Comparison of ENCODE assay signal across 8 cellular contexts in genomic region chr6:27177454-27178000, GRCh38.
A peak's percentile ranks its signal among the peaks of the same experiment; 100 is the strongest.
DNase-seq lines count a peak whose midpoint lies in the region; ATAC-seq and TF ChIP-seq lines count a peak whose summit lies in the region.

No MANE protein-coding gene starts in this region.

- H3K9me3 ChIP-seq in DND-41 (ENCODE audit: insufficient read depth, low read length, severe bottlenecking) = no peaks in the 10 kb centered on the region
- no peaks in the 10 kb centered on the region for H3K9me3 ChIP-seq in RWPE2 (ENCODE audit: severe bottlenecking)
- H3K9me3 ChIP-seq in gastroesophageal sphincter = no peaks in the 10 kb centered on the region
- H3K9me3 ChIP-seq in neutrophil = no peaks in the 10 kb centered on the region
- no peaks in the 10 kb centered on the region for H3K9me3 ChIP-seq in thoracic aorta

- H3K36me3 ChIP-seq in DND-41 (ENCODE audit: insufficient read depth, low read length) = no peaks in the 10 kb centered on the region; the same call in 1 of the 2 replicates
- H3K36me3 ChIP-seq in RWPE2 (ENCODE audit: low read depth) = no peaks in the 10 kb centered on the region
- H3K36me3 ChIP-seq in gastroesophageal sphincter = no peaks in the 10 kb centered on the region
- no peaks in the 10 kb centered on the region for H3K36me3 ChIP-seq in neutrophil
- no peaks in the 10 kb centered on the region for H3K36me3 ChIP-seq in thoracic aorta

- H3K4me2 ChIP-seq in DND-41 (ENCODE audit: insufficient read depth, low read length) = peak overlapping the region; percentile 74

- WGBS in gastroesophageal sphincter (ENCODE audit: low coverage in 1 of 2), 2 donors = 0 to 2% methylated on average over 6 to 9 of the region's 30 CpGs

- no peaks in the 10 kb centered on the region for H3K79me2 ChIP-seq in DND-41 (ENCODE audit: insufficient read depth, low read length)

- H4K20me1 ChIP-seq in DND-41 (ENCODE audit: insufficient read depth, low read length) = no peaks in the 10 kb centered on the region

- H3K27ac ChIP-seq in DND-41 (ENCODE audit: low read length) (peak overlapping the region; percentile 89), RWPE2 (ENCODE audit: poor library complexity, severe bottlenecking) (peak overlapping the region; percentile 68), gastroesophageal sphincter (peak overlapping the region; percentile 58 to 85 (median 81)), neutrophil (peak overlapping the region; percentile 43), thoracic aorta (peak overlapping the region; percentile 79 to 82)

- H2AFZ ChIP-seq in DND-41 (ENCODE audit: low read depth, low read length) = peak overlapping the region; percentile 81

- no peak for TF ChIP-seq POLR2A in gastroesophageal sphincter (IDR thresholded peaks at IDR 0.05)

- DNase-seq in DND-41 = peak; percentile 82
- DNase-seq in Jurkat, Clone E6-1 (ENCODE audit: low read depth, low spot score) = peak; percentile 67
- peak; percentile 84 for DNase-seq in RWPE2 (ENCODE audit: low spot score)
- peak; percentile 14 to 61 (median 38) for DNase-seq in activated naive CD4-positive, alpha-beta T cell (lab: John Stamatoyannopoulos, UW)
- DNase-seq in thoracic aorta (ENCODE audit: low spot score) = peak; percentile 49

- peak; percentile 69 for TF ChIP-seq CTCF in DND-41 (IDR thresholded peaks at IDR 0.05; ENCODE audit: borderline replicate concordance, extremely low read depth, low read length, poor library complexity, severe bottlenecking)
- TF ChIP-seq CTCF in RWPE2 (IDR thresholded peaks at IDR 0.05; ENCODE audit: poor library complexity, severe bottlenecking) = peak; percentile 69
- TF ChIP-seq CTCF in gastroesophageal sphincter (IDR thresholded peaks at IDR 0.05) = peak in 3 of 4 experiments; percentile 46 to 55 (median 50)
- TF ChIP-seq CTCF in neutrophil (IDR thresholded peaks at IDR 0.05) = no peak
- TF ChIP-seq CTCF in thoracic aorta (IDR thresholded peaks at IDR 0.05) = peak; percentile 39

- peak overlapping the region; percentile 84 for H3K9ac ChIP-seq in DND-41 (ENCODE audit: low read depth, low read length)

- ATAC-seq in DND-41 (ENCODE audit: insufficient read depth, low read depth) (peak; percentile 75), GM21576 (IDR thresholded peaks at IDR 0.05; ENCODE audit: unreplicated experiment) (peak; percentile 61), RWPE2 (ENCODE audit: low read depth) (peak; percentile 86), gastroesophageal sphincter (peak; percentile 88), thoracic aorta (ENCODE audit: insufficient number of reproducible peaks, low FRiP score, low read depth) (peak; percentile 57)

- peak overlapping the region; percentile 48 to 89 for H3K4me3 ChIP-seq in DND-41 (ENCODE audit: low read depth in 1 of 2, low read length in 2 of 2)
- peak overlapping the region; percentile 98 for H3K4me3 ChIP-seq in Jurkat, Clone E6-1 (ENCODE audit: low read length)
- H3K4me3 ChIP-seq in RWPE2 (ENCODE audit: severe bottlenecking) = peak overlapping the region; percentile 59
- H3K4me3 ChIP-seq in gastroesophageal sphincter = peak overlapping the region; percentile 84 to 93
- H3K4me3 ChIP-seq in neutrophil (ENCODE audit: low read depth in 1 of 2, low read length in 1 of 2) = peak overlapping the region; percentile 51 to 53
- peak overlapping the region; percentile 92 for H3K4me3 ChIP-seq in thoracic aorta

- H3K27me3 ChIP-seq in DND-41 (ENCODE audit: insufficient read depth, low read length, poor library complexity) (no peaks in the 10 kb centered on the region), RWPE2 (ENCODE audit: insufficient read depth, poor library complexity, severe bottlenecking) (no peaks in the 10 kb centered on the region), gastroesophageal sphincter (peaks cover 19% of the 10 kb centered on the region), neutrophil (peaks cover 55% of the 10 kb centered on the region), thoracic aorta (replicated peaks; ENCODE audit: insufficient read depth) (no peaks in the 10 kb centered on the region)

- H3K4me1 ChIP-seq in DND-41 (ENCODE audit: insufficient read depth, low read length) (peaks cover 24% of the 10 kb centered on the region), RWPE2 (ENCODE audit: insufficient read depth, poor library complexity, severe bottlenecking) (no peaks in the 10 kb centered on the region), gastroesophageal sphincter (peaks cover 0 to 17% (median 0%) of the 10 kb centered on the region in 3 donors), neutrophil (ENCODE audit: control insufficient read depth in 1 of 2, insufficient read depth in 1 of 2, low read depth in 1 of 2, low read length in 1 of 2) (peaks cover 19 to 26% of the 10 kb centered on the region in 2 experiments), thoracic aorta (ENCODE audit: control insufficient read depth in 1 of 2, low read depth in 2 of 2) (peaks cover 3 to 6% of the 10 kb centered on the region in 2 donors)

- TF ChIP-seq EP300 in gastroesophageal sphincter (IDR thresholded peaks at IDR 0.05) = no peak

Comparison
In these comparisons a context has a peak if more than half of its experiments do, and no peak if none do; other contexts are left out.
1. Peak in every context shown above with its lines: DNase-seq, ATAC-seq, H3K4me3 ChIP-seq and H3K27ac ChIP-seq.